20 cellular contexts compared by ENCODE assay signal in the genomic region with DNA sequence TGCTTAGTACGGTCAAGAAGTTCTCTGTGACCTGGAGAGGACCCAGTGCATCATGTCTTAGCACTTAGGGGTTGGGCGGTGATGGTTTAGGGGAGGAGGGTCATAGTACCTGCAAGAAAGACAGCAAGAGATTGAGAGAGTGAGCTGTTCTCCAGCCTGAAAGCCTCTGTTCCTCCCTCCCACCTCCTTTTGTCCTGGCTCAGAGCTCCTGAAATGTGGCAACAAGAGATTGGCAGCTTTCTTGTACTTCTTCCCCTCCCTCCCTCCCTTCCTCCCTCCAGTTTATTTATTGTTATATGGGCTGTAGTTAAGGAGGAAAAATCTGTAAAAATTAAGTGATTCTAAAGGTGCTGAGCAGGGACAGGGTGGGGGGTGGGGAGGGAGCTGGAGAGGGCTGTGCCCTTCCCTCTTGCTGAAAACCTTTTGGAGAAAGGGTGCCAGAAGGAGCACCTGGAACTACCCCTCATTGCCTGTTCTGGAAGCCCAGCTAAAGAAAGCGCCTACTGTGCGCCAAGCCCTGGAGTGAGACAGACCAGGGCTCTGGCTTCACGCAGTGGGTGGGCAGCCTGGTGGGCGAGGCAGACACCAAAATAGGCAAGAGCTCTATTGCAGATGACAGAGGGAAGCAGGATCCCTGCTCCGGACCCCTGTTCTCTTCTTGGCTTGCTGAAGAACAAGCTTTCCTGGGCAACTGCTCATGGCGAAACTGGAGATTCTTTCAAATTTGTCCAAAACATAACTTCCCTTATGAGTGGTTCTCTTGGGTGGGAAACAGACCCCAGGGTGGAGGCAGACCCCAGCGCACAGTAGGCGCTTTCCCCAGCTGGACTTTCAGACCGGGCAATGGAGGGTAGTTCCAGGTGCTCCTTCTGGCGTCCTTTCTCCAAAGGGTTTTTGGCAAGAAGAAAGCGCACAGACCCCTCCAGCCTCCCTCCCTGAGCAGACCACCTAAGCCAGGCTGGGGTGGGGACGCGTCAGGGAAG. TPM values are rescaled to one million over a fixed set of nuclear protein-coding genes. Genes with fewer than 3 reads are reported as not detected.
A peak's percentile ranks its signal among the peaks of the same experiment; 100 is the strongest.
DNase-seq lines count a peak whose midpoint lies in the region; ATAC-seq, FAIRE-seq and TF ChIP-seq lines count a peak whose summit lies in the region.
"Had no signal": no experiment of that assay in that cellular context is flagged by ENCODE, and none has a peak within 500 bp of the region (broad histone marks: within the 10 kb centered on the region; RNA-seq: fewer than 3 reads in every experiment).

No MANE protein-coding gene starts in this region.

- H3K9me3 ChIP-seq in right cardiac atrium (ENCODE audit: control insufficient read depth, low read length) (no peaks in the 10 kb centered on the region), HAP-1 (no peaks in the 10 kb centered on the region), pancreas (no peaks in the 10 kb centered on the region)

- peak overlapping the region; percentile 45 for H3K4me3 Mint-ChIP-seq in nephron progenitor cell
- H3K4me3 Mint-ChIP-seq: CD8-positive, alpha-beta memory T cell had no signal

- H3K27me3 Mint-ChIP-seq in nephron progenitor cell (ENCODE audit: low read depth, poor library complexity): peaks cover 7% of the 10 kb centered on the region

- peaks cover 62% of the 10 kb centered on the region for H3K4me1 Mint-ChIP-seq in nephron progenitor cell
- H3K4me1 Mint-ChIP-seq: CD8-positive, alpha-beta memory T cell had no signal

- in situ Hi-C loops in HAP-1 (cut with MboI; ENCODE audit: low sequenced_read_pairs): no loop called here

- H3K4me3 ChIP-seq in right cardiac atrium (ENCODE audit: low read length): no peak overlapping the region
- H3K4me3 ChIP-seq in HAP-1: no peak overlapping the region
- H3K4me3 ChIP-seq in pancreas: no peak overlapping the region
- H3K4me3 ChIP-seq: PC-9 had no signal

- TF ChIP-seq CTCF in nephron progenitor cell (IDR thresholded peaks at IDR 0.05) (no peak), pancreas (IDR thresholded peaks at IDR 0.05) (no peak)

- DNase-seq in right cardiac atrium: peak in 2 of 3 donors; percentile 20 to 31
- no peak for DNase-seq in left ventricle myocardium superior
- peak; percentile 13 for DNase-seq in dermis blood vessel endothelial cell
- DNase-seq in nephron progenitor cell: no peak
- DNase-seq in HAP-1 (ENCODE audit: low spot score in 2 of 2): no peak
- no peak for DNase-seq in pancreas
- DNase-seq in AG20443 (ENCODE audit: low spot score): no peak
- DNase-seq: 8988T; CD8-positive, alpha-beta memory T cell; DMS79 treated with DMSO at 0.1 percent for 48 hours; NCI-H1436; NCI-H2029 treated with DMSO at 0.1 percent for 48 hours; NCI-H510A; NCI-H774; PC-9 had no signal

- WGBS in right cardiac atrium: 95% methylated on average over 15 of the region's 15 CpGs
- WGBS in pancreas, 2 donors: 82 to 84% methylated on average over 15 of the region's 15 CpGs

- no peaks in the 10 kb centered on the region for H3K36me3 Mint-ChIP-seq in nephron progenitor cell (ENCODE audit: low read depth)
- H3K36me3 Mint-ChIP-seq: CD8-positive, alpha-beta memory T cell had no signal

- H3K36me3 ChIP-seq in HAP-1 (replicated peaks): no peaks in the 10 kb centered on the region
- H3K36me3 ChIP-seq in pancreas: no peaks in the 10 kb centered on the region

- FAIRE-seq in pancreas (lab: Jason Lieb, UNC): no peak
- FAIRE-seq: D721Med, G401.6, H1 had no signal

- no peaks in the 10 kb centered on the region for H3K9me3 Mint-ChIP-seq in nephron progenitor cell
- H3K9me3 Mint-ChIP-seq: CD8-positive, alpha-beta memory T cell had no signal

- no peaks in the 10 kb centered on the region for H3K27me3 ChIP-seq in right cardiac atrium (ENCODE audit: control insufficient read depth, insufficient read depth)
- H3K27me3 ChIP-seq in HAP-1 (ENCODE audit: low read depth): no peaks in the 10 kb centered on the region
- H3K27me3 ChIP-seq in pancreas: no peaks in the 10 kb centered on the region

- H3K27ac ChIP-seq in right cardiac atrium (ENCODE audit: low read length) (no peak overlapping the region), pancreas (no peak overlapping the region)
- H3K27ac ChIP-seq: PC-9 had no signal

- H3K27ac Mint-ChIP-seq in nephron progenitor cell: peak overlapping the region; percentile 94
- H3K27ac Mint-ChIP-seq: CD8-positive, alpha-beta memory T cell had no signal

- H3K4me1 ChIP-seq in right cardiac atrium (ENCODE audit: control insufficient read depth, insufficient read depth, low read length) (no peaks in the 10 kb centered on the region), HAP-1 (0 out of 2 replicates have a peak, but pooled peaks cover 4% of the 10 kb centered on the region), pancreas (peaks cover 0 to 4% (median 0%) of the 10 kb centered on the region in 3 donors)

- ATAC-seq in right cardiac atrium (no peak), left ventricle myocardium superior (no peak), HG03039 (IDR thresholded peaks at IDR 0.05; ENCODE audit: unreplicated experiment) (no peak), pancreas (no peak)

- intact Hi-C loops in right cardiac atrium (cut with DNase I): no loop called here
- intact Hi-C loops in left ventricle myocardium superior (cut with micrococcal nuclease): no loop called here
- intact Hi-C loops in pancreas (cut with DNase I): no loop called here

RNA-seq across cellular contexts. Expression of a gene that starts 35.6 kb away (rescaled TPM):
- total RNA-seq in right cardiac atrium: 10 to 100 TPM in 1 of 4 donors, 1 to 10 TPM in 3; 5.7 to 12.1 (median 8.6) TPM
- polyA plus RNA-seq in right cardiac atrium: 5.1 TPM
- total RNA-seq in left ventricle myocardium superior: 1.7 TPM
- 0.51 TPM in 1 of 2 replicates, not detected in the other for total RNA-seq in dermis blood vessel endothelial cell
- 1 to 10 TPM; 1.3 to 3.0 (median 2.0) TPM for total RNA-seq in pancreas
- under 1 TPM; 0.80 to 0.87 TPM for polyA plus RNA-seq in pancreas
- total RNA-seq: CD8-positive, alpha-beta memory T cell; PC-9 had no signal
- polyA plus RNA-seq: BJ; CD8-positive, alpha-beta memory T cell had no signal

Comparison
In these comparisons a context has a peak if more than half of its experiments do, and no peak if none do; other contexts are left out.
1. DNase-seq: peak in right cardiac atrium (2 of 3) and dermis blood vessel endothelial cell (single experiment); none in left ventricle myocardium superior (single experiment), nephron progenitor cell (single experiment), HAP-1 (0 of 2), pancreas (0 of 6) and AG20443 (single experiment).